Comparison of ENCODE assay signal across 8 cellular contexts in the genomic region with DNA sequence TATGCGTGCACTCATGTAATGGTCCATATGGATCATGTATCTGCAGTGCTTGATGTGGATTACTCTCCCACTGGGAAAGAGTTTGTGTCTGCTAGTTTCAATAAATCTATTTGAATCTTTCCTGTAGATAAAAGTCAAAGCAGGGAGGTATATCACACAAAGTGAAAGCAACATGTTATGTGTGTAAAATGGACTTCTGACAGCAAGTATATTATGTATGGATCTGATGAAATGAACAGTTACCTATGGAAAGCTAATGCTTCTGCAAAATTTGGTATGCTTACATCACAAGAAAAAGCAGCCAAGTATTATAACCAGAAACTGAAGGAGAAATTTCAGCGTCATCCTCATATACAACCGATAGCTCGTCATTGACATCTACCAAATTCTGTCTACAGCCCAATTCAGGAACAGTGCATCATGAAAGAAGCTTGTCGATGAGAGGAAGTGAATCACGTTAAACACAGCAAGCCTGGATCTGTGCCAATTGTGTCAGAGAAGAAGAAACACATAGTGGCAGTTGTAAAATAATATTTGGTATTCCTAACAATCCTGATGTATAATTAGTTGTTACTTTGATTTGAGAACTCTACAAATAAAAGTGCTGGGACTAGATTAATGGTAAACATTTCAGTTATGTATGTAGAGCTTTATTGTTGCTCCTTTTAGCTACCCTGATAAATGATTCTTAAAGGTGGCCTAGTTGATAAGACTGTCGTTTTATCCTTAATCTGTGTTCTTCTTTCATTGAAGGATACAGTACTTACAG. TPM values are rescaled to one million over a fixed set of nuclear protein-coding genes. Genes with fewer than 3 reads are reported as not detected.
DNase-seq lines count a peak whose midpoint lies in the region; ATAC-seq and TF ChIP-seq lines count a peak whose summit lies in the region.

No MANE protein-coding gene starts in this region.

- ATAC-seq in mucosa of descending colon, result peak; percentile 60
- no peak for ATAC-seq in HG02798 (IDR thresholded peaks at IDR 0.05; ENCODE audit: poor library complexity, unreplicated experiment)

- no peaks in the 10 kb centered on the region for H3K27me3 Mint-ChIP-seq in activated T-cell treated with anti-CD3 and anti-CD28 coated beads, Interleukin-2, amount 50 U/mL, for 24 hours

- no peaks in the 10 kb centered on the region for H3K36me3 ChIP-seq in mucosa of descending colon (ENCODE audit: low read depth)

- H3K4me3 ChIP-seq in NB4 (ENCODE audit: low read depth, low read length) (no peak overlapping the region), mucosa of descending colon (no peak overlapping the region)

- TF ChIP-seq CTCF in NB4 (IDR thresholded peaks at IDR 0.05; ENCODE audit: low read depth, low read length), result no peak
- TF ChIP-seq CTCF in mucosa of descending colon (IDR thresholded peaks at IDR 0.05), result no peak

- H3K36me3 Mint-ChIP-seq in activated T-cell treated with anti-CD3 and anti-CD28 coated beads, Interleukin-2, amount 50 U/mL, for 24 hours (ENCODE audit: low read depth), result no peaks in the 10 kb centered on the region

- no peak overlapping the region for H3K27ac Mint-ChIP-seq in activated T-cell treated with anti-CD3 and anti-CD28 coated beads, Interleukin-2, amount 50 U/mL, for 24 hours

- peak overlapping the region; percentile 62 for H3K4me3 Mint-ChIP-seq in activated T-cell treated with anti-CD3 and anti-CD28 coated beads, Interleukin-2, amount 50 U/mL, for 24 hours

- intact Hi-C loops in mucosa of descending colon (cut with DNase I, micrococcal nuclease), result no loop called here

- H3K9me3 ChIP-seq in mucosa of descending colon, result no peaks in the 10 kb centered on the region

- no peak for TF ChIP-seq POLR2A in NB4 (IDR thresholded peaks at IDR 0.05; ENCODE audit: extremely low read depth, insufficient read length)

- no peaks in the 10 kb centered on the region for H3K4me1 ChIP-seq in mucosa of descending colon (ENCODE audit: low read depth)

- peaks cover 13% of the 10 kb centered on the region for H3K4me1 Mint-ChIP-seq in activated T-cell treated with anti-CD3 and anti-CD28 coated beads, Interleukin-2, amount 50 U/mL, for 24 hours (ENCODE audit: low read depth)

- DNase-seq in COLO668 (lab: John Stamatoyannopoulos, UW; ENCODE audit: unreplicated experiment) (peak; percentile 21), NB4 (ENCODE audit: low read depth) (peak; percentile 65), mucosa of descending colon (peak in 1 of 3 donors; percentile 74), OCI-M2 (lab: John Stamatoyannopoulos, UW; ENCODE audit: unreplicated experiment) (no peak), HK-2 (ENCODE audit: unreplicated experiment) (no peak), cortex of kidney (lab: John Stamatoyannopoulos, UW) (no peak)
- DNase-seq in activated T-cell treated with anti-CD3 and anti-CD28 coated beads, Interleukin-2, amount 50 U/mL, for 24 hours, result no peak

- no peaks in the 10 kb centered on the region for H3K9me3 Mint-ChIP-seq in activated T-cell treated with anti-CD3 and anti-CD28 coated beads, Interleukin-2, amount 50 U/mL, for 24 hours

RNA-seq across cellular contexts. Expression of gene SYPL1, which starts 14.2 kb away (rescaled TPM):
- 100 to 1,000 TPM in 1 of 3 donors, 10 to 100 TPM in 2; 73.8 to 109 (median 80.8) TPM for total RNA-seq in mucosa of descending colon

Comparison
In these comparisons a context has a peak if more than half of its experiments do, and no peak if none do; other contexts are left out.
1. DNase-seq: peak in COLO668 (single experiment) and NB4 (single experiment); none in activated T-cell treated with anti-CD3 and anti-CD28 coated beads, Interleukin-2, amount 50 U/mL, for 24 hours (single experiment), OCI-M2 (single experiment), HK-2 (single experiment) and cortex of kidney (single experiment).